Comparison of ENCODE assay signal across 8 cellular contexts in genomic region chr20:51529027-51529749, GRCh38. TPM values are rescaled to one million over a fixed set of nuclear protein-coding genes. Genes with fewer than 3 reads are reported as not detected.
DNase-seq lines count a peak whose midpoint lies in the region; ATAC-seq, FAIRE-seq and TF ChIP-seq lines count a peak whose summit lies in the region.

No MANE protein-coding gene starts in this region.

- H3K36me3 Mint-ChIP-seq in T-helper 17 cell (ENCODE audit: low read depth): peaks cover 5% of the 10 kb centered on the region

- H3K27me3 ChIP-seq in brain microvascular endothelial cell (replicated peaks) (no peaks in the 10 kb centered on the region), small intestine (ENCODE audit: control insufficient read depth in 2 of 2, insufficient read depth in 2 of 2, low read length in 2 of 2) (no peaks in the 10 kb centered on the region)

- H3K4me3 Mint-ChIP-seq in T-helper 17 cell: peak overlapping the region; percentile 83

- FAIRE-seq in small intestine (lab: Jason Lieb, UNC): no peak

- H3K4me3 ChIP-seq in brain microvascular endothelial cell (ENCODE audit: low read depth, low read length) (peak overlapping the region; percentile 22), small intestine (ENCODE audit: low read depth in 1 of 2, low read length in 2 of 2) (no peak overlapping the region)

- H3K9me3 ChIP-seq in T-helper 17 cell (ENCODE audit: control insufficient read depth, low read length, poor library complexity, severe bottlenecking) (no peaks in the 10 kb centered on the region), small intestine (ENCODE audit: control insufficient read depth, low read depth) (no peaks in the 10 kb centered on the region)

- no peak for ATAC-seq in T-helper 17 cell

- no peaks in the 10 kb centered on the region for H3K27me3 Mint-ChIP-seq in T-helper 17 cell

- H3K27ac ChIP-seq in brain microvascular endothelial cell (peak overlapping the region; percentile 13), small intestine (ENCODE audit: low read depth in 1 of 2, low read length in 1 of 2) (no peak overlapping the region)

- in situ Hi-C loops in brain microvascular endothelial cell (cut with HindIII; ENCODE audit: low pct_ligation_motif_present, low sequenced_read_pairs): no loop called here

- peak; percentile 63 for DNase-seq in COLO829 (ENCODE audit: low spot score)
- DNase-seq in T-helper 17 cell: no peak
- DNase-seq in brain microvascular endothelial cell: peak; percentile 59
- peak; percentile 71 for DNase-seq in small intestine
- DNase-seq in DMS53 treated with DMSO at 0.1 percent for 48 hours (lab: John Stamatoyannopoulos, UW; ENCODE audit: unreplicated experiment): no peak
- no peak for DNase-seq in C1 segment of cervical spinal cord (lab: John Stamatoyannopoulos, UW)
- no peak for DNase-seq in activated CD8-positive, alpha-beta memory T cell treated with anti-CD3 and anti-CD28 coated beads for 24 hours
- DNase-seq in pons (ENCODE audit: low spot score): no peak

- WGBS in small intestine, 3 donors: 12 to 29% (median 17%) methylated on average over 13 of the region's 13 CpGs

- peaks cover 7 to 10% of the 10 kb centered on the region in 2 donors for H3K4me1 ChIP-seq in small intestine (ENCODE audit: control insufficient read depth in 2 of 2, insufficient read depth in 1 of 2, low read depth in 1 of 2, low read length in 1 of 2)

- peak overlapping the region; percentile 98 for H3K27ac Mint-ChIP-seq in T-helper 17 cell

- no peaks in the 10 kb centered on the region for H3K36me3 ChIP-seq in brain microvascular endothelial cell (replicated peaks)
- no peaks in the 10 kb centered on the region for H3K36me3 ChIP-seq in small intestine (ENCODE audit: control insufficient read depth in 2 of 2, insufficient read depth in 2 of 2, low read length in 2 of 2)

- no peak for TF ChIP-seq CTCF in brain microvascular endothelial cell (IDR thresholded peaks at IDR 0.05; ENCODE audit: low read depth, low read length, missing control alignments)

- H3K4me1 Mint-ChIP-seq in T-helper 17 cell: peaks cover 79% of the 10 kb centered on the region

RNA-seq across cellular contexts. Expression of gene NFATC2, which starts 13.3 kb away (rescaled TPM):
- 10 to 100 TPM; 51.0 to 58.7 TPM for total RNA-seq in T-helper 17 cell
- polyA plus RNA-seq in small intestine: 1 to 10 TPM; 3.1 to 6.7 (median 5.7) TPM

Comparison
In these comparisons a context has a peak if more than half of its experiments do, and no peak if none do; other contexts are left out.
1. DNase-seq: peak in COLO829 (single experiment), brain microvascular endothelial cell (single experiment) and small intestine (single experiment); none in T-helper 17 cell (0 of 3), DMS53 treated with DMSO at 0.1 percent for 48 hours (single experiment), C1 segment of cervical spinal cord (0 of 14), activated CD8-positive, alpha-beta memory T cell treated with anti-CD3 and anti-CD28 coated beads for 24 hours (single experiment) and pons (single experiment).